9 cellular contexts compared by ENCODE assay signal in the genomic region with DNA sequence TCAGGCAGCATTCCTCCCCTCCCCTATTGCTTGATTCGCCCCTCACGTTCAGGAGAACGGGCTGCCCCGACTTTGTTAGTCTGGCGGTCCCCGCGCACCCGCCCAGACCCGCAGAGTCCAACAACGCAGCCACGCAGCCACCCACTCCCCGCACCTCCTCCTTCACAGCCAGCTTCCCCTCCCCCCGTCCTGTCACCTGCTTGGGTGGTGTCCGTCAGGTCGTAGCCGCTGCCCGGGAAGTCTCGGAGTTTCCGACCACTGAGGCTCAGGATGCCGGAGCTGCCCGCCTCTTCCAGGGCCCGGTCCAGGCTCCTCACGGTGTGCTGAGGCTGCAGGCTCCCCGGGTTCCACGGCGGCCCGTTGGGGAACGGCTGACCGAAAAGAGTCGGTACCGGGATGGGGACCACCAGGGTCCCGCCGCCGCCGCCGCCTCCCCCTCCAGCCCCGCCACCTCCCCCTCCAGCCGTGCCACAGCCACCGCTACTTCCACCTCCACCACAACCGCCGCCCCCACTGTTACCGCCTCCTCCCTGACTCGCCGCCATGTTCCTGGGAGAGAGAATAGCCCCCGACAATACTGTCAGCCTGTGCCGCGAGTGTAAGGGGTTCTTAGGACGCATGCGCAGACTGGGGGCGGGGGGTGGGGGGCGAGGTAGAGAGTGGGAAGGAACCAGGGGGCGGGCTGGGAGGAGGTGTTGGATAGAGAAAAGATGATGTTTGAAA. TPM values are rescaled to one million over a fixed set of nuclear protein-coding genes. Genes with fewer than 3 reads are reported as not detected.
A peak's percentile ranks its signal among the peaks of the same experiment; 100 is the strongest.
DNase-seq lines count a peak whose midpoint lies in the region; ATAC-seq and TF ChIP-seq lines count a peak whose summit lies in the region.
"Had no signal": no experiment of that assay in that cellular context is flagged by ENCODE, and none has a peak within 500 bp of the region (broad histone marks: within the 10 kb centered on the region; RNA-seq: fewer than 3 reads in every experiment).

A gene with protein sequence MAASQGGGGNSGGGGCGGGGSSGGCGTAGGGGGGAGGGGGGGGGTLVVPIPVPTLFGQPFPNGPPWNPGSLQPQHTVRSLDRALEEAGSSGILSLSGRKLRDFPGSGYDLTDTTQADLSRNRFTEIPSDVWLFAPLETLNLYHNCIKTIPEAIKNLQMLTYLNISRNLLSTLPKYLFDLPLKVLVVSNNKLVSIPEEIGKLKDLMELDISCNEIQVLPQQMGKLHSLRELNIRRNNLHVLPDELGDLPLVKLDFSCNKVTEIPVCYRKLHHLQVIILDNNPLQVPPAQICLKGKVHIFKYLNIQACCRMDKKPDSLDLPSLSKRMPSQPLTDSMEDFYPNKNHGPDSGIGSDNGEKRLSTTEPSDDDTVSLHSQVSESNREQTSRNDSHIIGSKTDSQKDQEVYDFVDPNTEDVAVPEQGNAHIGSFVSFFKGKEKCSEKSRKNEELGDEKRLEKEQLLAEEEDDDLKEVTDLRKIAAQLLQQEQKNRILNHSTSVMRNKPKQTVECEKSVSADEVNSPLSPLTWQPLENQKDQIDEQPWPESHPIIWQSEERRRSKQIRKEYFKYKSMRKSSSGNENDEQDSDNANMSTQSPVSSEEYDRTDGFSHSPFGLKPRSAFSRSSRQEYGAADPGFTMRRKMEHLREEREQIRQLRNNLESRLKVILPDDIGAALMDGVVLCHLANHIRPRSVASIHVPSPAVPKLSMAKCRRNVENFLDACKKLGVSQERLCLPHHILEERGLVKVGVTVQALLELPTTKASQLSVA (minus strand): TSS at position 600 of the 723 bp plus-strand sequence. CDS start 55 bp downstream, at position 545.

- no peaks in the 10 kb centered on the region for H3K9me3 Mint-ChIP-seq in Calu3 (ENCODE audit: low read depth, unreplicated experiment)
- H3K9me3 Mint-ChIP-seq in CD8-positive, alpha-beta T cell, result no peaks in the 10 kb centered on the region

- CTCF ChIA-PET in Calu3 (lab: Charles Lee), result no interaction called here
- CTCF ChIA-PET in CD8-positive, alpha-beta T cell (lab: Charles Lee), result no interaction called here

- POLR2A ChIA-PET in CD8-positive, alpha-beta T cell (lab: Charles Lee), result no interaction called here

- intact Hi-C loops in left cardiac atrium (cut with DNase I) (no loop called here), Calu3 (cut with micrococcal nuclease; ENCODE audit: unreplicated experiment) (no loop called here)
- intact Hi-C loops in CD8-positive, alpha-beta T cell (cut with DNase I, micrococcal nuclease), result no loop called here

- no peak within 1 kb of the TSS for H3K27ac Mint-ChIP-seq in Calu3 (ENCODE audit: unreplicated experiment)
- no peak within 1 kb of the TSS for H3K27ac Mint-ChIP-seq in CD8-positive, alpha-beta T cell

- no peak within 1 kb of the TSS for H3K27ac ChIP-seq in CD8-positive, alpha-beta T cell (ENCODE audit: low read depth, low read length)
- H3K27ac ChIP-seq: body of pancreas had no signal

- no peak for TF ChIP-seq CTCF in Calu3 (IDR thresholded peaks at IDR 0.05; ENCODE audit: unreplicated experiment)
- TF ChIP-seq CTCF in CD8-positive, alpha-beta T cell (IDR thresholded peaks at IDR 0.05), result no peak

- H3K4me3 Mint-ChIP-seq in Calu3 (ENCODE audit: low read depth, unreplicated experiment), result no peak within 1 kb of the TSS
- no peak within 1 kb of the TSS for H3K4me3 Mint-ChIP-seq in CD8-positive, alpha-beta T cell

- H3K4me1 Mint-ChIP-seq in Calu3 (ENCODE audit: low read depth, unreplicated experiment), result peaks cover 9% of the 10 kb centered on the region
- H3K4me1 Mint-ChIP-seq in CD8-positive, alpha-beta T cell (ENCODE audit: low read depth), result no peaks in the 10 kb centered on the region

- no peaks in the 10 kb centered on the region for H3K9me3 ChIP-seq in CD8-positive, alpha-beta T cell (ENCODE audit: low read length)
- H3K9me3 ChIP-seq: body of pancreas had no signal

- peak; percentile 89 to 92 for ATAC-seq in left cardiac atrium
- ATAC-seq in CD8-positive, alpha-beta T cell, result no peak
- ATAC-seq in HG03108 (IDR thresholded peaks at IDR 0.05; ENCODE audit: unreplicated experiment), result no peak
- ATAC-seq: body of pancreas had no signal

- no peaks in the 10 kb centered on the region for H3K4me1 ChIP-seq in CD8-positive, alpha-beta T cell (ENCODE audit: insufficient read depth, low read length)
- H3K4me1 ChIP-seq: body of pancreas had no signal

- H3K27me3 ChIP-seq in CD8-positive, alpha-beta T cell (ENCODE audit: insufficient read depth, low read length), result no peaks in the 10 kb centered on the region
- H3K27me3 ChIP-seq: body of pancreas had no signal

- DNase-seq in G401 (ENCODE audit: low spot score) (peak; percentile 62), SK-MEL-5 (ENCODE audit: low read depth, low spot score) (peak; percentile 45), left cardiac atrium (peak; percentile 38), retina (peak; percentile 58), Calu3 (no peak), CD1c-positive myeloid dendritic cell (ENCODE audit: extremely low spot score) (no peak)
- no peak for DNase-seq in CD8-positive, alpha-beta T cell

- H3K27me3 Mint-ChIP-seq in Calu3 (ENCODE audit: unreplicated experiment), result no peaks in the 10 kb centered on the region
- peaks cover 16% of the 10 kb centered on the region for H3K27me3 Mint-ChIP-seq in CD8-positive, alpha-beta T cell (ENCODE audit: low read depth)

- no TSS peak for BruUV-seq in Calu3 (replicated peaks; lab: Mats Ljungman, UMichigan)

- H3K4me3 ChIP-seq in CD8-positive, alpha-beta T cell (ENCODE audit: low read depth, low read length), result no peak within 1 kb of the TSS
- H3K4me3 ChIP-seq: body of pancreas had no signal

- no peaks in the 10 kb centered on the region for H3K36me3 Mint-ChIP-seq in Calu3 (ENCODE audit: insufficient read depth, unreplicated experiment)
- H3K36me3 Mint-ChIP-seq in CD8-positive, alpha-beta T cell, result no peaks in the 10 kb centered on the region

- no peaks in the 10 kb centered on the region for H3K36me3 ChIP-seq in CD8-positive, alpha-beta T cell (ENCODE audit: insufficient read depth, low read length)

- in situ Hi-C loops in G401 (cut with HindIII; ENCODE audit: low sequenced_read_pairs) (no loop called here), SK-MEL-5 (cut with HindIII; ENCODE audit: low pct_unique_long_range_greater_than_20kb, low sequenced_read_pairs) (no loop called here)

RNA-seq across cellular contexts. Expression of the gene that starts here (rescaled TPM):
- 0.10 and 0.12 TPM in 2 replicates for total RNA-seq in G401 (2014; rRNA removed; shearing (Covaris generic))
- total RNA-seq in SK-MEL-5 (2014; rRNA removed; shearing (Covaris generic)), result 2.3 and 3.0 TPM in 2 replicates
- polyA plus RNA-seq in SK-MEL-5 (2015; cell fraction: cytosol; rRNA removed), result 2.3 and 2.4 TPM in 2 replicates
- 3.4 and 3.8 TPM in 2 replicates for polyA plus RNA-seq in SK-MEL-5 (2015; cell fraction: nucleus; rRNA removed)
- 1 to 10 TPM; 5.2 to 5.7 TPM for total RNA-seq in left cardiac atrium
- total RNA-seq in Calu3 (2022), result not detected in 2 replicates
- not detected for total RNA-seq in CD8-positive, alpha-beta T cell

Comparison
In these comparisons a context has a peak if more than half of its experiments do, and no peak if none do; other contexts are left out.
1. Peak in DNase-seq in G401; RNA of the gene not detected or under 1 TPM.
2. DNase-seq: peak in SK-MEL-5 (single experiment), left cardiac atrium (single experiment) and retina (single experiment); none in Calu3 (single experiment), CD8-positive, alpha-beta T cell (0 of 7) and CD1c-positive myeloid dendritic cell (single experiment).
3. ATAC-seq: peak in left cardiac atrium (2 of 2); none in CD8-positive, alpha-beta T cell (single experiment) and HG03108 (single experiment).